28 cellular contexts compared by ENCODE assay signal in genomic region chr9:114299286-114300152, GRCh38. TPM values are rescaled to one million over a fixed set of nuclear protein-coding genes. Genes with fewer than 3 reads are reported as not detected.
A peak's percentile ranks its signal among the peaks of the same experiment; 100 is the strongest.
DNase-seq lines count a peak whose midpoint lies in the region; ATAC-seq and TF ChIP-seq lines count a peak whose summit lies in the region.
"Had no signal": no experiment of that assay in that cellular context is flagged by ENCODE, and none has a peak within 500 bp of the region (broad histone marks: within the 10 kb centered on the region; RNA-seq: fewer than 3 reads in every experiment).

No MANE protein-coding gene starts in this region.

- peaks cover 0 to 7% (median 4%) of the 10 kb centered on the region in 4 donors for H3K4me1 ChIP-seq in liver (ENCODE audit: control insufficient read depth in 4 of 4, insufficient read depth in 4 of 4, low read length in 3 of 4)
- H3K4me1 ChIP-seq in suprapubic skin: no peaks in the 10 kb centered on the region
- H3K4me1 ChIP-seq: breast epithelium, colonic mucosa, esophagus muscularis mucosa, foreskin keratinocyte, heart left ventricle, prostate gland had no signal

- TF ChIP-seq CTCF in liver (IDR thresholded peaks at IDR 0.05; ENCODE audit: low read depth, low read length, missing input control): no peak
- no peak for TF ChIP-seq CTCF in suprapubic skin (IDR thresholded peaks at IDR 0.05)

- POLR2A ChIA-PET in activated CD8-positive, alpha-beta T cell treated with anti-CD3 and anti-CD28 coated beads, Interleukin-2, amount 10 ng/mL, durations not matched to agents 7 days and 5 days (lab: Charles Lee): no interaction called here

- H3K27me3 ChIP-seq in H7 (ENCODE audit: control insufficient read depth, insufficient read depth, low read length) (no peaks in the 10 kb centered on the region), liver (ENCODE audit: control insufficient read depth in 4 of 4, insufficient read depth in 4 of 4, low read length in 3 of 4) (no peaks in the 10 kb centered on the region), suprapubic skin (no peaks in the 10 kb centered on the region)
- H3K27me3 ChIP-seq: breast epithelium, colonic mucosa, esophagus muscularis mucosa, foreskin keratinocyte, heart left ventricle had no signal

- DNase-seq in H7: peak; percentile 22
- peak; percentile 32 for DNase-seq in activated CD8-positive, alpha-beta memory T cell treated with anti-CD3 and anti-CD28 coated beads, Interleukin-2, amount 50 U/mL, for 48 hours
- DNase-seq in suprapubic skin (ENCODE audit: low spot score in 2 of 2): peak; percentile 33 to 64
- DNase-seq in OCI-M1 (lab: John Stamatoyannopoulos, UW): no peak
- no peak for DNase-seq in substantia nigra (lab: John Stamatoyannopoulos, UW)
- DNase-seq in SKM-1 treated with dmso at 0.1 percent for 144 hours (lab: John Stamatoyannopoulos, UW; ENCODE audit: unreplicated experiment): no peak
- DNase-seq in activated CD8-positive, alpha-beta T cell treated with anti-CD3 and anti-CD28 coated beads, Interleukin-2, amount 10 ng/mL, durations not matched to agents 7 days and 5 days: no peak
- DNase-seq: activated CD8-positive, alpha-beta T cell treated with anti-CD3 and anti-CD28 coated beads for 36 hours; activated naive CD4-positive, alpha-beta T cell treated with anti-CD3 and anti-CD28 coated beads for 36 hours; amniotic stem cell; colonic mucosa; DND-41; foreskin keratinocyte; MM.1S; NCI-H2081 treated with DMSO at 0.1 percent for 48 hours; NCI-H226; NCI-H69 had no signal

- H3K27ac ChIP-seq in liver (ENCODE audit: low read depth in 1 of 2, low read length in 2 of 2) (no peak overlapping the region), suprapubic skin (no peak overlapping the region), substantia nigra (ENCODE audit: low read depth, low read length, poor library complexity, severe bottlenecking) (no peak overlapping the region)
- H3K27ac ChIP-seq: breast epithelium, C4-2B, colonic mucosa, esophagus muscularis mucosa, foreskin keratinocyte, heart left ventricle, KMS-11, prostate gland had no signal

- H3K27me3 Mint-ChIP-seq in activated CD8-positive, alpha-beta T cell treated with anti-CD3 and anti-CD28 coated beads, Interleukin-2, amount 10 ng/mL, durations not matched to agents 7 days and 5 days (ENCODE audit: low read depth): peaks cover 7% of the 10 kb centered on the region
- H3K27me3 Mint-ChIP-seq: activated CD8-positive, alpha-beta T cell treated with anti-CD3 and anti-CD28 coated beads for 36 hours had no signal

- H3K36me3 ChIP-seq in H7 (replicated peaks; ENCODE audit: control insufficient read depth, insufficient read depth, low read length): peaks cover 1% of the 10 kb centered on the region
- H3K36me3 ChIP-seq in liver (ENCODE audit: control insufficient read depth in 4 of 4, insufficient read depth in 3 of 4, low read depth in 1 of 4, low read length in 3 of 4): peaks cover 6 to 29% (median 18%) of the 10 kb centered on the region in 4 donors
- peaks cover 24% of the 10 kb centered on the region for H3K36me3 ChIP-seq in suprapubic skin
- H3K36me3 ChIP-seq: breast epithelium, colonic mucosa, prostate gland had no signal

- 77% methylated on average over 15 of the region's 15 CpGs for WGBS in liver
- 88% methylated on average over 9 of the region's 15 CpGs for WGBS in suprapubic skin

- no peak for TF ChIP-seq EP300 in suprapubic skin (IDR thresholded peaks at IDR 0.05)

- TF ChIP-seq POLR2A in suprapubic skin (IDR thresholded peaks at IDR 0.05): no peak

- CTCF ChIA-PET in activated CD8-positive, alpha-beta T cell treated with anti-CD3 and anti-CD28 coated beads, Interleukin-2, amount 10 ng/mL, durations not matched to agents 7 days and 5 days (lab: Charles Lee): interaction anchor here (1.0 to 1.5 kb wide), 2 partner anchors 9 to 191 kb away, joined by 3 to 6 read pairs; no protein-coding TSS in a partner anchor

- H3K4me3 Mint-ChIP-seq in activated CD8-positive, alpha-beta T cell treated with anti-CD3 and anti-CD28 coated beads, Interleukin-2, amount 10 ng/mL, durations not matched to agents 7 days and 5 days: no peak overlapping the region
- H3K4me3 Mint-ChIP-seq: activated CD8-positive, alpha-beta T cell treated with anti-CD3 and anti-CD28 coated beads for 36 hours; activated naive CD4-positive, alpha-beta T cell treated with anti-CD3 and anti-CD28 coated beads for 36 hours; memory B cell; T-helper 1 cell treated with Interleukin-12 subunit alpha and Interleukin-12 subunit beta and Interleukin-4 antibody, amounts not matched to agents 30 μg/mL and 1 μg/mL, for 36 hours had no signal

- peaks cover 2% of the 10 kb centered on the region for H3K36me3 Mint-ChIP-seq in activated CD8-positive, alpha-beta T cell treated with anti-CD3 and anti-CD28 coated beads, Interleukin-2, amount 10 ng/mL, durations not matched to agents 7 days and 5 days (ENCODE audit: low read depth)
- H3K36me3 Mint-ChIP-seq: memory B cell had no signal

- no peak for ATAC-seq in activated CD8-positive, alpha-beta T cell treated with anti-CD3 and anti-CD28 coated beads, Interleukin-2, amount 10 ng/mL, durations not matched to agents 7 days and 5 days
- ATAC-seq: activated CD4-positive, CD25-positive, alpha-beta regulatory T cell treated with anti-CD3 and anti-CD28 coated beads, Interleukin-2, amount 50 U/mL, for 24 hours; activated CD8-positive, alpha-beta T cell treated with anti-CD3 and anti-CD28 coated beads for 36 hours; foreskin keratinocyte; heart left ventricle had no signal

- H3K9me3 ChIP-seq in liver (ENCODE audit: control insufficient read depth in 4 of 4, low read length in 3 of 4) (peaks cover 0 to 6% (median 2%) of the 10 kb centered on the region in 4 donors), suprapubic skin (no peaks in the 10 kb centered on the region)
- H3K9me3 ChIP-seq: colonic mucosa, prostate gland had no signal

- no peaks in the 10 kb centered on the region for H3K9me3 Mint-ChIP-seq in activated CD8-positive, alpha-beta T cell treated with anti-CD3 and anti-CD28 coated beads, Interleukin-2, amount 10 ng/mL, durations not matched to agents 7 days and 5 days (ENCODE audit: insufficient read depth)

- H3K4me3 ChIP-seq in H7 (ENCODE audit: insufficient read depth, low read depth, low read length): no peak overlapping the region
- H3K4me3 ChIP-seq in liver (ENCODE audit: low read depth in 1 of 3, low read length in 3 of 3): no peak overlapping the region
- H3K4me3 ChIP-seq in suprapubic skin: no peak overlapping the region
- H3K4me3 ChIP-seq: breast epithelium, colonic mucosa, esophagus muscularis mucosa, heart left ventricle, prostate gland had no signal

- TF ChIP-seq RAD21 in liver (IDR thresholded peaks at IDR 0.05): peak in 1 of 2 donors; percentile 12

- no peak overlapping the region for H3K9ac ChIP-seq in liver (ENCODE audit: low read depth in 1 of 2, low read length in 2 of 2)
- H3K9ac ChIP-seq: KMS-11 had no signal

- H3K4me1 Mint-ChIP-seq in activated CD8-positive, alpha-beta T cell treated with anti-CD3 and anti-CD28 coated beads, Interleukin-2, amount 10 ng/mL, durations not matched to agents 7 days and 5 days (ENCODE audit: low read depth): no peaks in the 10 kb centered on the region
- H3K4me1 Mint-ChIP-seq: memory B cell had no signal

- no peak overlapping the region for H3K27ac Mint-ChIP-seq in activated CD8-positive, alpha-beta T cell treated with anti-CD3 and anti-CD28 coated beads, Interleukin-2, amount 10 ng/mL, durations not matched to agents 7 days and 5 days
- H3K27ac Mint-ChIP-seq: activated CD8-positive, alpha-beta T cell treated with anti-CD3 and anti-CD28 coated beads for 36 hours; activated naive CD4-positive, alpha-beta T cell treated with anti-CD3 and anti-CD28 coated beads for 36 hours; memory B cell; T-helper 1 cell treated with Interleukin-12 subunit alpha and Interleukin-12 subunit beta and Interleukin-4 antibody, amounts not matched to agents 30 μg/mL and 1 μg/mL, for 36 hours had no signal

TF ChIP-seq in liver, 16 proteins besides CTCF, POLR2A, EP300 and RAD21 (continues in another document):
- TF ChIP-seq MAX (IDR thresholded peaks at IDR 0.05) (peak; percentile 39), JUND (IDR thresholded peaks at IDR 0.05) (no peak), TAF1 (conservative IDR thresholded peaks at IDR 0.05) (no peak), HNF4G (IDR thresholded peaks at IDR 0.05) (peak; percentile 13), NR2F2 (IDR thresholded peaks at IDR 0.05) (peak; percentile 62), SP1 (IDR thresholded peaks at IDR 0.05) (peak; percentile 35), FOXA1 (IDR thresholded peaks at IDR 0.05) (peak; percentile 64), ZBTB33 (IDR thresholded peaks at IDR 0.05) (no peak), HNF4A (conservative IDR thresholded peaks at IDR 0.05) (peak; percentile 76 to 81), GABPA (IDR thresholded peaks at IDR 0.05 in 1 of 2, conservative IDR thresholded peaks at IDR 0.05 in 1 of 2) (no peak)

RNA-seq across cellular contexts. Expression of gene ORM1, which starts 23.4 kb away (rescaled TPM):
- total RNA-seq in H7 (2014; rRNA removed; shearing (Covaris generic)): not detected in 2 replicates
- over 10,000 TPM in 1 of 2 donors, 1,000 to 10,000 TPM in 1; 1,297 to 35,782 TPM for total RNA-seq in liver
- over 10,000 TPM; 38,408 to 69,591 TPM for polyA plus RNA-seq in liver
- total RNA-seq in suprapubic skin: 10 to 100 TPM in 1 of 4 donors, not detected in 3; 59.2 TPM
- total RNA-seq in activated CD8-positive, alpha-beta T cell treated with anti-CD3 and anti-CD28 coated beads, Interleukin-2, amount 10 ng/mL, durations not matched to agents 7 days and 5 days: not detected
- total RNA-seq: activated CD8-positive, alpha-beta T cell treated with anti-CD3 and anti-CD28 coated beads for 36 hours; activated naive CD4-positive, alpha-beta T cell treated with anti-CD3 and anti-CD28 coated beads for 36 hours; foreskin keratinocyte; HT1080; prostate gland had no signal
- polyA plus RNA-seq: foreskin keratinocyte had no signal

RNA-seq across cellular contexts. Expression of gene ORM2, which starts 30.1 kb away (rescaled TPM):
- total RNA-seq in H7 (2014; rRNA removed; shearing (Covaris generic)): 1.2 and 2.2 TPM in 2 replicates
- total RNA-seq in liver (1,000 to 10,000 TPM in 1 of 2 donors, 100 to 1,000 TPM in 1; 276 to 4,866 TPM), suprapubic skin (1 to 10 TPM in 1 of 4 donors, not detected in 3; 9.5 TPM)
- 1,000 to 10,000 TPM; 5,754 to 7,373 TPM for polyA plus RNA-seq in liver
- total RNA-seq in activated CD8-positive, alpha-beta T cell treated with anti-CD3 and anti-CD28 coated beads, Interleukin-2, amount 10 ng/mL, durations not matched to agents 7 days and 5 days: not detected
- total RNA-seq: activated CD8-positive, alpha-beta T cell treated with anti-CD3 and anti-CD28 coated beads for 36 hours; activated naive CD4-positive, alpha-beta T cell treated with anti-CD3 and anti-CD28 coated beads for 36 hours; esophagus muscularis mucosa; foreskin keratinocyte; heart left ventricle; HT1080 had no signal
- polyA plus RNA-seq: foreskin keratinocyte had no signal

Comparison
In these comparisons a context has a peak if more than half of its experiments do, and no peak if none do; other contexts are left out.
1. DNase-seq: peak in H7 (single experiment), activated CD8-positive, alpha-beta memory T cell treated with anti-CD3 and anti-CD28 coated beads, Interleukin-2, amount 50 U/mL, for 48 hours (single experiment) and suprapubic skin (2 of 2); none in OCI-M1 (single experiment), substantia nigra (0 of 49), SKM-1 treated with dmso at 0.1 percent for 144 hours (single experiment) and activated CD8-positive, alpha-beta T cell treated with anti-CD3 and anti-CD28 coated beads, Interleukin-2, amount 10 ng/mL, durations not matched to agents 7 days and 5 days (single experiment).
2. RNA of gene ORM1, which starts 23.4 kb away (total RNA-seq): 1,297 to 35,782 TPM in liver; not detected in H7, 59.2 TPM in suprapubic skin and not detected in activated CD8-positive, alpha-beta T cell treated with anti-CD3 and anti-CD28 coated beads, Interleukin-2, amount 10 ng/mL, durations not matched to agents 7 days and 5 days; every median in the first group is over 10 times any median in the second.
3. RNA of gene ORM2, which starts 30.1 kb away (total RNA-seq): 276 to 4,866 TPM in liver; 1.2 to 2.2 TPM in H7, 9.5 TPM in suprapubic skin and not detected in activated CD8-positive, alpha-beta T cell treated with anti-CD3 and anti-CD28 coated beads, Interleukin-2, amount 10 ng/mL, durations not matched to agents 7 days and 5 days; every median in the first group is over 10 times any median in the second.